9 cellular contexts compared by ENCODE assay signal in the genomic region with DNA sequence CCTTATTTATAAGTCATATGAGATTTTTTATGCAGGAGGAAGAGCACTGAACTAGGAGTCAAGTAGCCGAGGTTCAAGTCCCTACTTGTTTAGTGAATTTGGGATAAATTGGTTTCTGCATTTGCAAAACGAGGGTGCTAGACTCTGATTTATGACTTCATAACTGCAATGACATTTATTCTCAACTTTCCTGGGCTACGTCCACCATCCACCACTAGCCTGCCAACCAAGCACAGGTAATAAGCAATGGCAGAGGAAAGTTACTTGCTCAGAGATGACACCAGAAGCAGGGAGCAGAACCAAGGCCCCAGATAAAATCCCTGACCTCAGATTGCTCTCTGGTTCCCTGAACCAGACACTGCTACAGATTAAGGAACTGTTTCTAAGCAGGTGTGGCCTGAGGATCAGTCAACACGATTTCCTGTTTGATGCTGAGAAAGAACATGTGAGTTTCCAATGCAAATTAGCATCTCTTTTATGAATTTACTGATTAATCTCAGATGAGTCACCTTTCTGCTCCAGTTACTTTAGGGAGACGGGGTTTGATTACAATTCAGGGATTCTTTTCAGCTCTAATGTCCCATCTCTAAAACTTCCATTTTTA. TPM values are rescaled to one million over a fixed set of nuclear protein-coding genes. Genes with fewer than 3 reads are reported as not detected.
DNase-seq lines count a peak whose midpoint lies in the region; ATAC-seq and TF ChIP-seq lines count a peak whose summit lies in the region.
"Had no signal": no experiment of that assay in that cellular context is flagged by ENCODE, and none has a peak within 500 bp of the region (broad histone marks: within the 10 kb centered on the region; RNA-seq: fewer than 3 reads in every experiment).

No MANE protein-coding gene starts in this region.

- TF ChIP-seq POLR2A in gastroesophageal sphincter (IDR thresholded peaks at IDR 0.05) (no peak), testis (IDR thresholded peaks at IDR 0.05) (no peak)

- ATAC-seq in GM19467 (IDR thresholded peaks at IDR 0.05; ENCODE audit: unreplicated experiment) (peak; percentile 70), HG03354 (IDR thresholded peaks at IDR 0.05; ENCODE audit: poor library complexity, severe bottlenecking, unreplicated experiment) (peak; percentile 79), gastroesophageal sphincter (no peak)

- no peak for TF ChIP-seq EP300 in gastroesophageal sphincter (IDR thresholded peaks at IDR 0.05)

- DNase-seq in EH (ENCODE audit: low read depth) (peak; percentile 14), colonic mucosa (no peak), NCI-H187 (lab: John Stamatoyannopoulos, UW) (no peak), ureter (ENCODE audit: low spot score) (no peak), testis (no peak)
- DNase-seq: activated CD4-positive, CD25-positive, alpha-beta regulatory T cell had no signal

- intact Hi-C loops in colonic mucosa (cut with DNase I) (no loop called here), testis (cut with DNase I; ENCODE audit: low total_unique reads) (no loop called here)

- H3K36me3 ChIP-seq in colonic mucosa (no peaks in the 10 kb centered on the region), gastroesophageal sphincter (peaks cover 0 to 29% of the 10 kb centered on the region in 2 donors), testis (ENCODE audit: low read depth, missing control alignments) (no peaks in the 10 kb centered on the region)

- H3K4me1 ChIP-seq in colonic mucosa: peaks cover 17% of the 10 kb centered on the region
- H3K4me1 ChIP-seq in gastroesophageal sphincter: peaks cover 14 to 69% (median 21%) of the 10 kb centered on the region in 3 donors
- H3K4me1 ChIP-seq in testis: peaks cover 10% of the 10 kb centered on the region

- H3K9ac ChIP-seq in colonic mucosa (ENCODE audit: low read depth in 2 of 2, low read length in 2 of 2): no peak overlapping the region

- H3K9me3 ChIP-seq in colonic mucosa (no peaks in the 10 kb centered on the region), gastroesophageal sphincter (no peaks in the 10 kb centered on the region), testis (no peaks in the 10 kb centered on the region)

- 42 to 49% methylated on average over 5 of the region's 5 CpGs for WGBS in gastroesophageal sphincter (ENCODE audit: low coverage in 1 of 2), 2 donors
- 60 to 66% methylated on average over 5 of the region's 5 CpGs for WGBS in testis, 2 donors

- no peaks in the 10 kb centered on the region for H3K27me3 ChIP-seq in colonic mucosa
- no peaks in the 10 kb centered on the region for H3K27me3 ChIP-seq in gastroesophageal sphincter
- no peaks in the 10 kb centered on the region for H3K27me3 ChIP-seq in testis

- H3K4me3 ChIP-seq in colonic mucosa (no peak overlapping the region), gastroesophageal sphincter (no peak overlapping the region), testis (no peak overlapping the region)

- H3K27ac ChIP-seq in colonic mucosa (peak overlapping the region; percentile 4), gastroesophageal sphincter (no peak overlapping the region), testis (no peak overlapping the region)

- TF ChIP-seq CTCF in colonic mucosa (IDR thresholded peaks at IDR 0.05) (no peak), gastroesophageal sphincter (IDR thresholded peaks at IDR 0.05) (no peak), testis (IDR thresholded peaks at IDR 0.05) (no peak)

RNA-seq across cellular contexts. Expression of a gene that starts 52.7 kb away (rescaled TPM):
- 10 to 100 TPM; 18.6 to 33.3 TPM for total RNA-seq in colonic mucosa
- 100 to 1,000 TPM; 127 to 219 (median 164) TPM for total RNA-seq in gastroesophageal sphincter
- total RNA-seq in ureter: 109 TPM
- 100 to 1,000 TPM in 1 of 2 donors, 10 to 100 TPM in 1; 41.5 to 103 TPM for total RNA-seq in testis
- polyA plus RNA-seq in testis (ENCODE audit: insufficient read depth, low read depth, low replicate concordance): 82.0 TPM
